ENCODE assay signal across 27 cellular contexts in the genomic region with DNA sequence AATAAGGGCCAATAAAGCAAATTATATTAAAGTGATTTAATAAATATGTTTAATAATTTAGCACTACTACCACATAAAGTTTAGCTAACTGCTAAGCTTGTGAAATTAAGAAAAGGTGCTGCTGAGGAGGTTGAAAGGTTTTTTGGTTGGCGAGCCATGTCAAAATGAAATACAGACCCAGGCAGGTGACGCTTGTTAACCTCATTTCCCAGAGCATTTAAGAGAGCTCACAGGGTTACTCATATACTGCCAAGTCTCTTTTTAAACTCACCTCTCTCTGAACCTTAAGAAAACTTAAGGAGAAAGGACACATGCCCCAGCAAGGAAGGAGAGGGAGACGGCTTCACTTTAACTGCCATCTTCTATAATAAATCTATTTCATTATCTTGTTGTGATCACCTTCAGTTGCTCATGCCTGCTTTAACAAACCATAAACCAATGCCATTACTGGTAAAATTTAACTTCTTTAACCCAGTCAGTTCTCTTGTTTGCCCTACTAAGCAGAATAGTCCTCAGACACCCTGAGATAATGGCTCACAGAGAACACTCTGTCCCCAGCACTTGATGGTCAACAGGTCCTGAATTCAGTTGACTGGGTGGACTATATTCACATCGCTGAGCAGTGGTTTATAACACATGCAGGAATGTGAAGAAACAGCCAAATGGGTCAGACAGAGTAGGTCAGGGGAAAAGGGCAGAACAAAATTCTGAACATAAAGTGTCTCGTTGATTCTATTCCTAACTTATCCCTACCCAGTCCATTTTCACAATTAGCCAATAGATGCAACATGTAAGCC.
DNase-seq lines count a peak whose midpoint lies in the region; ATAC-seq and TF ChIP-seq lines count a peak whose summit lies in the region.
"Had no signal": no experiment of that assay in that cellular context is flagged by ENCODE, and none has a peak within 500 bp of the region (broad histone marks: within the 10 kb centered on the region; RNA-seq: fewer than 3 reads in every experiment).

No MANE protein-coding gene starts in this region.

- no peaks in the 10 kb centered on the region for H3K27me3 ChIP-seq in SK-N-SH (ENCODE audit: insufficient read depth)
- H3K27me3 ChIP-seq: adrenal gland had no signal

- H3K79me2 ChIP-seq in SK-N-SH (ENCODE audit: insufficient read depth): no peaks in the 10 kb centered on the region

- H3K9me2 ChIP-seq in SK-N-SH: no peaks in the 10 kb centered on the region

- H3K9me3 ChIP-seq in SK-N-SH: no peaks in the 10 kb centered on the region
- H3K9me3 ChIP-seq: adrenal gland, prostate gland had no signal

- no peak overlapping the region for H3K4me2 ChIP-seq in SK-N-SH

- H3K9ac ChIP-seq in SK-N-SH: no peak overlapping the region

- CTCF ChIA-PET in SK-N-SH (lab: Yijun Ruan, JAX): no interaction called here

- H3K4me3 ChIP-seq in SK-N-SH (ENCODE audit: low read depth in 2 of 2, low read length in 1 of 2): no peak overlapping the region
- H3K4me3 ChIP-seq: adrenal gland, coronary artery, lung, prostate gland had no signal

- H3K27ac ChIP-seq in SK-N-SH (ENCODE audit: low read depth in 2 of 2, low read length in 1 of 2): no peak overlapping the region
- H3K27ac ChIP-seq: adrenal gland, prostate gland had no signal

- no peaks in the 10 kb centered on the region for H3K4me1 ChIP-seq in SK-N-SH (ENCODE audit: control insufficient read depth in 1 of 2, insufficient read depth in 2 of 2, low read depth in 1 of 2, low read length in 1 of 2)
- H3K4me1 ChIP-seq: prostate gland had no signal

- H4K20me1 ChIP-seq in SK-N-SH (ENCODE audit: insufficient read depth): no peaks in the 10 kb centered on the region

- TF ChIP-seq EP300 in SK-N-SH (IDR thresholded peaks at IDR 0.05; ENCODE audit: borderline replicate concordance in 1 of 2, low read depth in 1 of 2, low read length in 1 of 2): no peak

- no peak for TF ChIP-seq RAD21 in SK-N-SH (IDR thresholded peaks at IDR 0.05; ENCODE audit: low read length)

- 1% methylated on average over 5 of the region's 5 CpGs for WGBS in SK-N-SH (ENCODE audit: low lambda C conversion rate)

- no peaks in the 10 kb centered on the region for H3K36me3 ChIP-seq in SK-N-SH (replicated peaks in 1 of 2; ENCODE audit: control insufficient read depth in 1 of 2, insufficient read depth in 2 of 2, low read length in 1 of 2)
- H3K36me3 ChIP-seq: adrenal gland, prostate gland had no signal

- peak; percentile 37 for ATAC-seq in HG02610 (IDR thresholded peaks at IDR 0.05; ENCODE audit: unreplicated experiment)
- ATAC-seq in HG02884 (IDR thresholded peaks at IDR 0.05; ENCODE audit: unreplicated experiment): no peak
- no peak for ATAC-seq in HG03571 (IDR thresholded peaks at IDR 0.05; ENCODE audit: unreplicated experiment)
- ATAC-seq: activated T-cell treated with anti-CD3 and anti-CD28 coated beads, Interleukin-2, amount 50 U/mL, for 4 hours; effector memory CD8-positive, alpha-beta T cell; esophagus mucosa; HCT116; SK-N-SH treated with all-trans-retinoic acid at 6 μM for 48 hours had no signal

- no peaks in the 10 kb centered on the region for H3F3A ChIP-seq in SK-N-SH (replicated peaks; ENCODE audit: insufficient read depth)

- DNase-seq in Ammon's horn (ENCODE audit: low spot score) (peak; percentile 33), astrocyte of the hippocampus (ENCODE audit: low read depth, low spot score) (peak; percentile 5), midbrain (lab: John Stamatoyannopoulos, UW) (peak; percentile 18), SK-N-SH (no peak), SIG-M5 treated with dmso at 0.1 percent for 504 hours (lab: John Stamatoyannopoulos, UW; ENCODE audit: unreplicated experiment) (no peak)
- DNase-seq: 8988T; activated CD4-positive, alpha-beta T cell treated with anti-CD3 and anti-CD28 coated beads for 48 hours; activated naive CD4-positive, alpha-beta T cell treated with Interleukin-2 at 50 U/mL for 16 hours; activated T-cell treated with anti-CD3 and anti-CD28 coated beads, Interleukin-2, amount 50 U/mL, for 4 hours; adrenal gland; AML-193; DMS79; effector memory CD8-positive, alpha-beta T cell; foreskin melanocyte; NCI-H1694; NCI-H2171 treated with DMSO at 0.1 percent for 48 hours; NCI-H524; stimulated activated CD4-positive, alpha-beta T cell treated with anti-CD3 and anti-CD28 coated beads, Interleukin-1b, Interleukin-23, amount 100 ng/mL, for 48 hours had no signal

- no peak overlapping the region for H2AFZ ChIP-seq in SK-N-SH (ENCODE audit: low read depth)

- no peak for TF ChIP-seq CTCF in SK-N-SH (IDR thresholded peaks at IDR 0.05)

- POLR2A ChIA-PET in SK-N-SH (lab: Yijun Ruan, JAX): no interaction called here

TF ChIP-seq in SK-N-SH, 30 proteins besides CTCF, POLR2A, EP300 and RAD21 (continues in another document):
- TF ChIP-seq USF2 (IDR thresholded peaks at IDR 0.05; ENCODE audit: borderline replicate concordance, low read depth, low read length) (no peak), RFX5 (IDR thresholded peaks at IDR 0.05; ENCODE audit: low read length) (no peak), RXRA (IDR thresholded peaks at IDR 0.05; ENCODE audit: borderline replicate concordance, low read depth) (no peak), GATA2 (CRISPR knock-in tag; IDR thresholded peaks at IDR 0.05) (no peak), FOSL2 (IDR thresholded peaks at IDR 0.05; ENCODE audit: borderline replicate concordance, low read depth) (no peak), GABPA (IDR thresholded peaks at IDR 0.05; ENCODE audit: low read depth) (no peak), JUND (IDR thresholded peaks at IDR 0.05) (no peak), MEF2A (IDR thresholded peaks at IDR 0.05; ENCODE audit: borderline replicate concordance, low read depth) (no peak), SMC3 (IDR thresholded peaks at IDR 0.05; ENCODE audit: low read depth, low read length) (no peak), POLR2AphosphoS5 (IDR thresholded peaks at IDR 0.05; ENCODE audit: low read depth, low read length) (no peak), CHD2 (IDR thresholded peaks at IDR 0.05; ENCODE audit: low read length, partially characterized antibody) (no peak), TCF12 (IDR thresholded peaks at IDR 0.05) (no peak), FOXM1 (IDR thresholded peaks at IDR 0.05; ENCODE audit: low read depth) (no peak), TAF1 (IDR thresholded peaks at IDR 0.05; ENCODE audit: borderline replicate concordance, low read depth, low read length) (no peak), REST (IDR thresholded peaks at IDR 0.05; ENCODE audit: low read depth, low read length) (no peak), EZH2phosphoT487 (IDR thresholded peaks at IDR 0.05; ENCODE audit: borderline replicate concordance, low read depth) (no peak), FOXJ3 (CRISPR knock-in tag; IDR thresholded peaks at IDR 0.05) (no peak)
- TF ChIP-seq, protein P1, sequence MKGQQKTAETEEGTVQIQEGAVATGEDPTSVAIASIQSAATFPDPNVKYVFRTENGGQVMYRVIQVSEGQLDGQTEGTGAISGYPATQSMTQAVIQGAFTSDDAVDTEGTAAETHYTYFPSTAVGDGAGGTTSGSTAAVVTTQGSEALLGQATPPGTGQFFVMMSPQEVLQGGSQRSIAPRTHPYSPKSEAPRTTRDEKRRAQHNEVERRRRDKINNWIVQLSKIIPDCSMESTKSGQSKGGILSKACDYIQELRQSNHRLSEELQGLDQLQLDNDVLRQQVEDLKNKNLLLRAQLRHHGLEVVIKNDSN (IDR thresholded peaks at IDR 0.05; ENCODE audit: borderline replicate concordance, low read depth): no peak
- TF ChIP-seq, protein P2, sequence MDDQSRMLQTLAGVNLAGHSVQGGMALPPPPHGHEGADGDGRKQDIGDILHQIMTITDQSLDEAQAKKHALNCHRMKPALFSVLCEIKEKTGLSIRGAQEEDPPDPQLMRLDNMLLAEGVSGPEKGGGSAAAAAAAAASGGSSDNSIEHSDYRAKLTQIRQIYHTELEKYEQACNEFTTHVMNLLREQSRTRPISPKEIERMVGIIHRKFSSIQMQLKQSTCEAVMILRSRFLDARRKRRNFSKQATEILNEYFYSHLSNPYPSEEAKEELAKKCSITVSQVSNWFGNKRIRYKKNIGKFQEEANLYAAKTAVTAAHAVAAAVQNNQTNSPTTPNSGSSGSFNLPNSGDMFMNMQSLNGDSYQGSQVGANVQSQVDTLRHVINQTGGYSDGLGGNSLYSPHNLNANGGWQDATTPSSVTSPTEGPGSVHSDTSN (IDR thresholded peaks at IDR 0.05): no peak

Comparison
In these comparisons a context has a peak if more than half of its experiments do, and no peak if none do; other contexts are left out.
1. DNase-seq: peak in Ammon's horn (single experiment), astrocyte of the hippocampus (single experiment) and midbrain (single experiment); none in SK-N-SH (single experiment) and SIG-M5 treated with dmso at 0.1 percent for 504 hours (single experiment).